Comparison of ENCODE assay signal across 8 cellular contexts in genomic region chr22:39266398-39267030, GRCh38. TPM values are rescaled to one million over a fixed set of nuclear protein-coding genes. Genes with fewer than 3 reads are reported as not detected.
A peak's percentile ranks its signal among the peaks of the same experiment; 100 is the strongest.
DNase-seq lines count a peak whose midpoint lies in the region; ATAC-seq and TF ChIP-seq lines count a peak whose summit lies in the region.

No MANE protein-coding gene starts in this region.

- H3K4ac ChIP-seq in mesendoderm (ENCODE audit: low read depth, low read length): no peak overlapping the region

- TF ChIP-seq CTCF in progenitor cell of endocrine pancreas (IDR thresholded peaks at IDR 0.05; ENCODE audit: unreplicated experiment): no peak

- no peaks in the 10 kb centered on the region for H3K36me3 Mint-ChIP-seq in activated T-helper 1 cell treated with anti-CD3 and anti-CD28 coated beads, Interleukin-12 subunit alpha, Interleukin-12 subunit beta, Interleukin-2, Interleukin-4 antibody, amounts not matched to agents 30 ng/mL and 10 ng/mL and 1 ng/mL, durations not matched to agents 14 hours and 24 hours and 36 hours (ENCODE audit: low read depth)
- H3K36me3 Mint-ChIP-seq in progenitor cell of endocrine pancreas (ENCODE audit: insufficient read depth): no peaks in the 10 kb centered on the region

- H3K27ac ChIP-seq in mesendoderm (ENCODE audit: low read depth, low read length): no peak overlapping the region

- peaks cover 8% of the 10 kb centered on the region for H3K9me3 Mint-ChIP-seq in activated T-helper 1 cell treated with anti-CD3 and anti-CD28 coated beads, Interleukin-12 subunit alpha, Interleukin-12 subunit beta, Interleukin-2, Interleukin-4 antibody, amounts not matched to agents 30 ng/mL and 10 ng/mL and 1 ng/mL, durations not matched to agents 14 hours and 24 hours and 36 hours
- H3K9me3 Mint-ChIP-seq in progenitor cell of endocrine pancreas (ENCODE audit: low read depth): peaks cover 5% of the 10 kb centered on the region

- no peak overlapping the region for H3K4me3 ChIP-seq in mesendoderm (ENCODE audit: low read length)

- H3K4me1 ChIP-seq in mesendoderm (ENCODE audit: control insufficient read depth, low read depth, low read length): no peaks in the 10 kb centered on the region

- H3K56ac ChIP-seq in mesendoderm (ENCODE audit: low read length): no peak overlapping the region

- H3K4me2 ChIP-seq in mesendoderm (ENCODE audit: low read length): no peak overlapping the region

- H4K5ac ChIP-seq in mesendoderm (ENCODE audit: low read length): no peak overlapping the region

- peak overlapping the region; percentile 89 for H3K27ac Mint-ChIP-seq in activated T-helper 1 cell treated with anti-CD3 and anti-CD28 coated beads, Interleukin-12 subunit alpha, Interleukin-12 subunit beta, Interleukin-2, Interleukin-4 antibody, amounts not matched to agents 30 ng/mL and 10 ng/mL and 1 ng/mL, durations not matched to agents 14 hours and 24 hours and 36 hours
- H3K27ac Mint-ChIP-seq in progenitor cell of endocrine pancreas: no peak overlapping the region

- WGBS in mesendoderm (ENCODE audit: extremely low coverage, insufficient coverage, low lambda C conversion rate): no CpG with 5 or more reads among the region's 12 CpGs

- DNase-seq in Right ventricle myocardium inferior (ENCODE audit: missing footprints) (peak; percentile 68), cardiac septum (ENCODE audit: low spot score) (no peak), sciatic nerve (ENCODE audit: low spot score) (no peak), progenitor cell of endocrine pancreas (ENCODE audit: low spot score, unreplicated experiment) (no peak), NCI-H2171 (lab: John Stamatoyannopoulos, UW) (no peak), mesendoderm (no peak)
- DNase-seq in activated T-helper 1 cell treated with anti-CD3 and anti-CD28 coated beads, Interleukin-12 subunit alpha, Interleukin-12 subunit beta, Interleukin-2, Interleukin-4 antibody, amounts not matched to agents 30 ng/mL and 10 ng/mL and 1 ng/mL, durations not matched to agents 14 hours and 24 hours and 36 hours (ENCODE audit: low spot score): peak; percentile 28

- no peak overlapping the region for H2BK120ac ChIP-seq in mesendoderm (ENCODE audit: low read depth, low read length)

- peaks cover 2% of the 10 kb centered on the region for H3K27me3 Mint-ChIP-seq in activated T-helper 1 cell treated with anti-CD3 and anti-CD28 coated beads, Interleukin-12 subunit alpha, Interleukin-12 subunit beta, Interleukin-2, Interleukin-4 antibody, amounts not matched to agents 30 ng/mL and 10 ng/mL and 1 ng/mL, durations not matched to agents 14 hours and 24 hours and 36 hours (ENCODE audit: insufficient read depth)
- H3K27me3 Mint-ChIP-seq in progenitor cell of endocrine pancreas: no peaks in the 10 kb centered on the region

- H3K9ac ChIP-seq in mesendoderm (ENCODE audit: low read length): no peak overlapping the region

- intact Hi-C loops in Right ventricle myocardium inferior (cut with DNase I): no loop called here
- intact Hi-C loops in cardiac septum (cut with DNase I): no loop called here
- intact Hi-C loops in activated T-helper 1 cell treated with anti-CD3 and anti-CD28 coated beads, Interleukin-12 subunit alpha, Interleukin-12 subunit beta, Interleukin-2, Interleukin-4 antibody, amounts not matched to agents 30 ng/mL and 10 ng/mL and 1 ng/mL, durations not matched to agents 14 hours and 24 hours and 36 hours (cut with micrococcal nuclease): loop anchor here (1.0 to 2.0 kb wide), 4 partner anchors 13 to 325 kb away; partner anchors contain the start of gene RPL3
- intact Hi-C loops in sciatic nerve (cut with DNase I): no loop called here

- H4K8ac ChIP-seq in mesendoderm (ENCODE audit: low read depth, low read length): no peak overlapping the region

- H3K36me3 ChIP-seq in mesendoderm (ENCODE audit: control insufficient read depth, insufficient read depth, low read length): no peaks in the 10 kb centered on the region

- H3K79me1 ChIP-seq in mesendoderm (ENCODE audit: low read length): no peaks in the 10 kb centered on the region

- ATAC-seq in Right ventricle myocardium inferior (peak; percentile 65), HG03103 (IDR thresholded peaks at IDR 0.05; ENCODE audit: low read depth, unreplicated experiment) (peak; percentile 65), sciatic nerve (peak; percentile 62)

- no peak overlapping the region for H2BK15ac ChIP-seq in mesendoderm (replicated peaks; ENCODE audit: low read depth)

- no peak overlapping the region for H3K4me3 Mint-ChIP-seq in activated T-helper 1 cell treated with anti-CD3 and anti-CD28 coated beads, Interleukin-12 subunit alpha, Interleukin-12 subunit beta, Interleukin-2, Interleukin-4 antibody, amounts not matched to agents 30 ng/mL and 10 ng/mL and 1 ng/mL, durations not matched to agents 14 hours and 24 hours and 36 hours
- no peak overlapping the region for H3K4me3 Mint-ChIP-seq in progenitor cell of endocrine pancreas (ENCODE audit: low read depth)

- no peak overlapping the region for H2BK5ac ChIP-seq in mesendoderm (ENCODE audit: low read length)

- no peak overlapping the region for H2AK5ac ChIP-seq in mesendoderm (ENCODE audit: low read length)

- no peaks in the 10 kb centered on the region for H3K27me3 ChIP-seq in mesendoderm (ENCODE audit: insufficient read depth, low read length, poor library complexity)

- H3K23ac ChIP-seq in mesendoderm (ENCODE audit: low read length): no peak overlapping the region

- peaks cover 28% of the 10 kb centered on the region for H3K4me1 Mint-ChIP-seq in activated T-helper 1 cell treated with anti-CD3 and anti-CD28 coated beads, Interleukin-12 subunit alpha, Interleukin-12 subunit beta, Interleukin-2, Interleukin-4 antibody, amounts not matched to agents 30 ng/mL and 10 ng/mL and 1 ng/mL, durations not matched to agents 14 hours and 24 hours and 36 hours (ENCODE audit: low read depth)
- H3K4me1 Mint-ChIP-seq in progenitor cell of endocrine pancreas (ENCODE audit: low read depth): no peaks in the 10 kb centered on the region

- H3K18ac ChIP-seq in mesendoderm (ENCODE audit: low read length): no peak overlapping the region

- no peaks in the 10 kb centered on the region for H3K79me2 ChIP-seq in mesendoderm (ENCODE audit: control insufficient read depth, insufficient read depth, low read length)

RNA-seq across cellular contexts. Expression of gene PDGFB, which starts 21.7 kb away (rescaled TPM):
- total RNA-seq in Right ventricle myocardium inferior (19.7 TPM), cardiac septum (21.2 TPM), sciatic nerve (24.2 TPM), progenitor cell of endocrine pancreas (6.7 and 7.1 TPM in 2 replicates)
- total RNA-seq in activated T-helper 1 cell treated with anti-CD3 and anti-CD28 coated beads, Interleukin-12 subunit alpha, Interleukin-12 subunit beta, Interleukin-2, Interleukin-4 antibody, amounts not matched to agents 30 ng/mL and 10 ng/mL and 1 ng/mL, durations not matched to agents 14 hours and 24 hours and 36 hours: 0.78 and 1.2 TPM in 2 replicates
- polyA plus RNA-seq in mesendoderm (2013, experiment 1 of 2): 3.6 TPM
- polyA plus RNA-seq in mesendoderm (2013, experiment 2 of 2): 3.7 TPM

RNA-seq across cellular contexts. Expression of gene RPL3, which starts 52.9 kb away (rescaled TPM):
- total RNA-seq in Right ventricle myocardium inferior (355 TPM), cardiac septum (317 TPM), sciatic nerve (1,341 TPM), progenitor cell of endocrine pancreas (2,433 and 2,506 TPM in 2 replicates)
- total RNA-seq in activated T-helper 1 cell treated with anti-CD3 and anti-CD28 coated beads, Interleukin-12 subunit alpha, Interleukin-12 subunit beta, Interleukin-2, Interleukin-4 antibody, amounts not matched to agents 30 ng/mL and 10 ng/mL and 1 ng/mL, durations not matched to agents 14 hours and 24 hours and 36 hours: 1,905 and 1,941 TPM in 2 replicates
- polyA plus RNA-seq in mesendoderm (2013, experiment 1 of 2): 2,149 TPM
- 2,158 TPM for polyA plus RNA-seq in mesendoderm (2013, experiment 2 of 2)

Comparison
In these comparisons a context has a peak if more than half of its experiments do, and no peak if none do; other contexts are left out.
1. DNase-seq: peak in Right ventricle myocardium inferior (single experiment) and activated T-helper 1 cell treated with anti-CD3 and anti-CD28 coated beads, Interleukin-12 subunit alpha, Interleukin-12 subunit beta, Interleukin-2, Interleukin-4 antibody, amounts not matched to agents 30 ng/mL and 10 ng/mL and 1 ng/mL, durations not matched to agents 14 hours and 24 hours and 36 hours (single experiment); none in cardiac septum (single experiment), sciatic nerve (single experiment), progenitor cell of endocrine pancreas (single experiment), NCI-H2171 (single experiment) and mesendoderm (single experiment).
2. Peak in every context shown above with its lines, with median percentiles within 50 percentile points of each other: ATAC-seq.